In the genomic region with DNA sequence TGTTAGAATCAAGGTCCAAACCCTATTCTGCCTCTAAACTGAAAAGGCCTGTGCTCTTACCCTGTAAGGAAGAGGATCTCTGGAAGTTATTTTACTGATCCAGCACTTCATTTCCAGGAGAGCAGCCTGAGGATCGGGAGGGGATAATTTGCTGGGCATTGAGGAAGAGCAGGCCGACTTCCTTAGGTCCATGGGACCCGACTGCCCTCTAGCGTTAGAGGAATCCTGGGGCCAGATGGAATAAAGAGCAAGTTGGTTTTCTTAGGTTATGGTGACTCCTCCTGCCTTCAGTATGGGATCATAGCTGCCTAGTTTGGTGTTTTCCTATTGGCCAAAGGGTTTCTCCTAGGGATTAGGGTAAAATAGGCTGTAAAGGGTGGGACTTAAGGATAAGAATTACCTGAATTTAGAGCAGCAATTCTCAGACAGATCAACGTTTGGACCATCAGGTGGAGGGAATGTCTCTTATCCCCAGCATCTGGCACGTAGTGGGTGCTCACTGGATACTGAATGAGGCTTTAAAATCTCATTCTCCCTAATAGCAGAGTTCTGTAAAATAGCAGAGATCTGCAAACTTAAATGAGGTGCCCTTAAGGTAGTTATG, we compare ENCODE assay signal across 9 cellular contexts. TPM values are rescaled to one million over a fixed set of nuclear protein-coding genes. Genes with fewer than 3 reads are reported as not detected.
DNase-seq lines count a peak whose midpoint lies in the region; ATAC-seq and TF ChIP-seq lines count a peak whose summit lies in the region.
"Had no signal": no experiment of that assay in that cellular context is flagged by ENCODE, and none has a peak within 500 bp of the region (broad histone marks: within the 10 kb centered on the region; RNA-seq: fewer than 3 reads in every experiment).

No MANE protein-coding gene starts in this region.

- POLR2A ChIA-PET in activated CD8-positive, alpha-beta T cell treated with anti-CD3 and anti-CD28 coated beads, Interleukin-2, amount 10 ng/mL, durations not matched to agents 7 days and 5 days (lab: Charles Lee), result no interaction called here

- no peaks in the 10 kb centered on the region for H3K4me1 Mint-ChIP-seq in activated CD8-positive, alpha-beta T cell treated with anti-CD3 and anti-CD28 coated beads, Interleukin-2, amount 10 ng/mL, durations not matched to agents 7 days and 5 days (ENCODE audit: low read depth)

- DNase-seq in G401 (ENCODE audit: low spot score) (peak; percentile 92), HPDE6-E6E7 (ENCODE audit: extremely low spot score) (peak; percentile 67), NCI-H82 (lab: John Stamatoyannopoulos, UW) (peak; percentile 91), epithelial cell of proximal tubule (ENCODE audit: low read depth) (peak; percentile 56), middle frontal gyrus (ENCODE audit: extremely low spot score, low spot score) (peak; percentile 84)
- DNase-seq in activated CD8-positive, alpha-beta T cell treated with anti-CD3 and anti-CD28 coated beads, Interleukin-2, amount 10 ng/mL, durations not matched to agents 7 days and 5 days, result peak; percentile 57
- DNase-seq in stimulated activated CD8-positive, alpha-beta memory T cell treated with anti-CD3 and anti-CD28 coated beads, Interleukin-7, amount 100 ng/mL, for 48 hours (ENCODE audit: extremely low read depth in 1 of 2, low read depth in 1 of 2), result peak; percentile 1 to 19

- peaks cover 4% of the 10 kb centered on the region for H3K36me3 Mint-ChIP-seq in activated CD8-positive, alpha-beta T cell treated with anti-CD3 and anti-CD28 coated beads, Interleukin-2, amount 10 ng/mL, durations not matched to agents 7 days and 5 days (ENCODE audit: low read depth)

- no peak overlapping the region for H3K4me3 ChIP-seq in epithelial cell of proximal tubule (ENCODE audit: low read depth, low read length)

- H3K27me3 Mint-ChIP-seq in activated CD8-positive, alpha-beta T cell treated with anti-CD3 and anti-CD28 coated beads, Interleukin-2, amount 10 ng/mL, durations not matched to agents 7 days and 5 days (ENCODE audit: low read depth), result peaks cover 12% of the 10 kb centered on the region
- H3K27me3 Mint-ChIP-seq: activated naive CD8-positive, alpha-beta T cell had no signal

- H3K9me3 Mint-ChIP-seq in activated CD8-positive, alpha-beta T cell treated with anti-CD3 and anti-CD28 coated beads, Interleukin-2, amount 10 ng/mL, durations not matched to agents 7 days and 5 days (ENCODE audit: insufficient read depth), result no peaks in the 10 kb centered on the region

- ATAC-seq in activated CD8-positive, alpha-beta T cell treated with anti-CD3 and anti-CD28 coated beads, Interleukin-2, amount 10 ng/mL, durations not matched to agents 7 days and 5 days, result peak; percentile 69
- ATAC-seq in HG03108 (IDR thresholded peaks at IDR 0.05; ENCODE audit: unreplicated experiment), result no peak

- in situ Hi-C loops in G401 (cut with HindIII; ENCODE audit: low sequenced_read_pairs), result loop anchor here (10.0 kb wide), 1 partner anchor 466 kb away; no protein-coding TSS in a partner anchor

- no peak overlapping the region for H3K27ac Mint-ChIP-seq in activated CD8-positive, alpha-beta T cell treated with anti-CD3 and anti-CD28 coated beads, Interleukin-2, amount 10 ng/mL, durations not matched to agents 7 days and 5 days
- H3K27ac Mint-ChIP-seq: activated naive CD8-positive, alpha-beta T cell had no signal

- CTCF ChIA-PET in activated CD8-positive, alpha-beta T cell treated with anti-CD3 and anti-CD28 coated beads, Interleukin-2, amount 10 ng/mL, durations not matched to agents 7 days and 5 days (lab: Charles Lee), result interaction anchor here (0.8 to 5.4 kb wide), 5 partner anchors 14 to 226 kb away, joined by 3 to 34 read pairs (median 3); no protein-coding TSS in a partner anchor

- H3K4me3 Mint-ChIP-seq in activated CD8-positive, alpha-beta T cell treated with anti-CD3 and anti-CD28 coated beads, Interleukin-2, amount 10 ng/mL, durations not matched to agents 7 days and 5 days, result no peak overlapping the region
- H3K4me3 Mint-ChIP-seq: activated naive CD8-positive, alpha-beta T cell had no signal

- peak; percentile 100 for TF ChIP-seq CTCF in epithelial cell of proximal tubule (conservative IDR thresholded peaks at IDR 0.05; ENCODE audit: low read depth, low read length)

RNA-seq across cellular contexts. Expression of a gene that starts 40.0 kb away (rescaled TPM):
- total RNA-seq in G401 (2014; rRNA removed; shearing (Covaris generic)), result 0.18 TPM in 1 of 2 replicates, not detected in the other
- under 1 TPM; 0.24 to 0.47 TPM for total RNA-seq in activated CD8-positive, alpha-beta T cell treated with anti-CD3 and anti-CD28 coated beads, Interleukin-2, amount 10 ng/mL, durations not matched to agents 7 days and 5 days
- total RNA-seq in epithelial cell of proximal tubule, result 7.0 and 8.5 TPM in 2 replicates

RNA-seq across cellular contexts. Expression of a gene that starts 55.3 kb away (rescaled TPM):
- total RNA-seq in G401 (2014; rRNA removed; shearing (Covaris generic)), result 151 and 164 TPM in 2 replicates
- 10 to 100 TPM; 62.3 to 63.9 TPM for total RNA-seq in activated CD8-positive, alpha-beta T cell treated with anti-CD3 and anti-CD28 coated beads, Interleukin-2, amount 10 ng/mL, durations not matched to agents 7 days and 5 days
- 82.5 and 91.8 TPM in 2 replicates for total RNA-seq in epithelial cell of proximal tubule

Comparison
In these comparisons a context has a peak if more than half of its experiments do, and no peak if none do; other contexts are left out.
1. DNase-seq: peak in every context shown above with its lines; median percentile 92 in G401; 91 in NCI-H82; 84 in middle frontal gyrus; 67 in HPDE6-E6E7; 57 in activated CD8-positive, alpha-beta T cell treated with anti-CD3 and anti-CD28 coated beads, Interleukin-2, amount 10 ng/mL, durations not matched to agents 7 days and 5 days; 56 in epithelial cell of proximal tubule; 10 in stimulated activated CD8-positive, alpha-beta memory T cell treated with anti-CD3 and anti-CD28 coated beads, Interleukin-7, amount 100 ng/mL, for 48 hours.